9 cellular contexts compared by ENCODE assay signal in genomic region chr21:33949516-33950424, GRCh38. TPM values are rescaled to one million over a fixed set of nuclear protein-coding genes. Genes with fewer than 3 reads are reported as not detected.
DNase-seq lines count a peak whose midpoint lies in the region; ATAC-seq and TF ChIP-seq lines count a peak whose summit lies in the region.
"Had no signal": no experiment of that assay in that cellular context is flagged by ENCODE, and none has a peak within 500 bp of the region (broad histone marks: within the 10 kb centered on the region; RNA-seq: fewer than 3 reads in every experiment).

No MANE protein-coding gene starts in this region.

- H3K9me3 ChIP-seq in mesenchymal stem cell (ENCODE audit: control insufficient read depth, low read length) (no peaks in the 10 kb centered on the region), tibial nerve (no peaks in the 10 kb centered on the region), mucosa of descending colon (no peaks in the 10 kb centered on the region)

- H3K79me1 ChIP-seq in mesenchymal stem cell (replicated peaks; ENCODE audit: low read length, poor library complexity, severe bottlenecking), result peaks cover 2% of the 10 kb centered on the region

- H3K23ac ChIP-seq in mesenchymal stem cell (ENCODE audit: low read length in 2 of 2), result no peak overlapping the region

- H3K27me3 ChIP-seq in mesenchymal stem cell (ENCODE audit: control insufficient read depth in 1 of 2, insufficient read depth in 1 of 2, low read length in 2 of 2) (no peaks in the 10 kb centered on the region), tibial nerve (no peaks in the 10 kb centered on the region)

- TF ChIP-seq POLR2A in tibial nerve (IDR thresholded peaks at IDR 0.05), result no peak

- WGBS in mesenchymal stem cell, result 96% methylated on average over 12 of the region's 12 CpGs
- WGBS in tibial nerve, 2 donors, result 86 to 93% methylated on average over 11 to 12 of the region's 12 CpGs

- H2BK12ac ChIP-seq in mesenchymal stem cell (ENCODE audit: low read length in 2 of 2), result peak overlapping the region; percentile 81 to 97

- ATAC-seq in HG03442 (IDR thresholded peaks at IDR 0.05; ENCODE audit: unreplicated experiment) (peak; percentile 26), mucosa of descending colon (no peak), HG02840 (IDR thresholded peaks at IDR 0.05; ENCODE audit: low FRiP score, unreplicated experiment) (no peak), GM19397 (IDR thresholded peaks at IDR 0.05; ENCODE audit: unreplicated experiment) (no peak)

- peak overlapping the region in 1 of 2 experiments; percentile 77 for H3K14ac ChIP-seq in mesenchymal stem cell (ENCODE audit: low read length in 2 of 2)

- H2AK5ac ChIP-seq in mesenchymal stem cell (ENCODE audit: low read length, severe bottlenecking), result peak overlapping the region; percentile 96

- peak overlapping the region; percentile 70 for H4K91ac ChIP-seq in mesenchymal stem cell (ENCODE audit: low read length)

- H3K9ac ChIP-seq in mesenchymal stem cell (ENCODE audit: low read length), result no peak overlapping the region

- no peak overlapping the region for H2BK5ac ChIP-seq in mesenchymal stem cell (ENCODE audit: low read depth, low read length, poor library complexity, severe bottlenecking)

- H3K36me3 ChIP-seq in mesenchymal stem cell (ENCODE audit: control insufficient read depth in 1 of 2, insufficient read depth in 2 of 2, low read depth in 1 of 2, low read length in 2 of 2), result no peaks in the 10 kb centered on the region
- no peaks in the 10 kb centered on the region for H3K36me3 ChIP-seq in tibial nerve
- H3K36me3 ChIP-seq in mucosa of descending colon (ENCODE audit: low read depth), result no peaks in the 10 kb centered on the region

- H2AFZ ChIP-seq in mesenchymal stem cell (ENCODE audit: low read depth, low read length), result no peak overlapping the region

- peak overlapping the region; percentile 82 for H2BK15ac ChIP-seq in mesenchymal stem cell (ENCODE audit: low read depth, poor library complexity, severe bottlenecking)

- TF ChIP-seq EP300 in tibial nerve (IDR thresholded peaks at IDR 0.05), result no peak

- no peak for TF ChIP-seq CTCF in tibial nerve (IDR thresholded peaks at IDR 0.05)
- no peak for TF ChIP-seq CTCF in mucosa of descending colon (IDR thresholded peaks at IDR 0.05)

- peak; percentile 45 for DNase-seq in activated CD8-positive, alpha-beta memory T cell treated with anti-CD3 and anti-CD28 coated beads, Interleukin-2, amount 50 U/mL, for 4 hours
- DNase-seq in mesenchymal stem cell, result no peak
- no peak for DNase-seq in tibial nerve (ENCODE audit: low spot score in 2 of 2)
- DNase-seq in mucosa of descending colon, result no peak
- no peak for DNase-seq in NCI-H1930 (lab: John Stamatoyannopoulos, UW)

- H2BK120ac ChIP-seq in mesenchymal stem cell (ENCODE audit: low read depth, low read length), result peak overlapping the region; percentile 94

- H4K8ac ChIP-seq in mesenchymal stem cell (ENCODE audit: low read length), result no peak overlapping the region

- H3K4me2 ChIP-seq in mesenchymal stem cell (ENCODE audit: low read length, poor library complexity, severe bottlenecking), result no peak overlapping the region

- no peak overlapping the region for H3K27ac ChIP-seq in mesenchymal stem cell (ENCODE audit: low read length, poor library complexity, severe bottlenecking)
- H3K27ac ChIP-seq in tibial nerve, result peak overlapping the region in 3 of 4 donors; percentile 79 to 85 (median 82)

- peak overlapping the region; percentile 62 to 95 for H3K18ac ChIP-seq in mesenchymal stem cell (ENCODE audit: low read depth in 1 of 2, low read length in 2 of 2)

- peaks cover 29% of the 10 kb centered on the region for H3K4me1 ChIP-seq in mesenchymal stem cell (ENCODE audit: control insufficient read depth, insufficient read depth, low read depth, low read length)
- peaks cover 0 to 25% (median 20%) of the 10 kb centered on the region in 4 donors for H3K4me1 ChIP-seq in tibial nerve
- peaks cover 20% of the 10 kb centered on the region for H3K4me1 ChIP-seq in mucosa of descending colon (ENCODE audit: low read depth)

- no peak overlapping the region for H3K4me3 ChIP-seq in mesenchymal stem cell (ENCODE audit: insufficient read depth in 1 of 2, low read depth in 1 of 2, low read length in 2 of 2)
- no peak overlapping the region for H3K4me3 ChIP-seq in tibial nerve
- no peak overlapping the region for H3K4me3 ChIP-seq in mucosa of descending colon
- H3K4me3 ChIP-seq: lung had no signal

- intact Hi-C loops in mucosa of descending colon (cut with DNase I, micrococcal nuclease), result loop anchor here in 1 of 2 donors (10.0 kb wide), 1 partner anchor 245 kb away; no protein-coding TSS in a partner anchor

- H3K4ac ChIP-seq in mesenchymal stem cell (ENCODE audit: low read depth in 1 of 2, low read length in 2 of 2), result peak overlapping the region; percentile 10 to 69

RNA-seq across cellular contexts. Expression of gene ATP5PO, which starts 34.2 kb away (rescaled TPM):
- polyA plus RNA-seq in mesenchymal stem cell (2013, experiment 1 of 2), result 332 TPM
- polyA plus RNA-seq in mesenchymal stem cell (2013, experiment 2 of 2), result 334 TPM
- 100 to 1,000 TPM; 121 to 213 (median 148) TPM for total RNA-seq in tibial nerve
- total RNA-seq in mucosa of descending colon, result 100 to 1,000 TPM; 223 to 297 (median 282) TPM
